7 cellular contexts compared by ENCODE assay signal in the genomic region with DNA sequence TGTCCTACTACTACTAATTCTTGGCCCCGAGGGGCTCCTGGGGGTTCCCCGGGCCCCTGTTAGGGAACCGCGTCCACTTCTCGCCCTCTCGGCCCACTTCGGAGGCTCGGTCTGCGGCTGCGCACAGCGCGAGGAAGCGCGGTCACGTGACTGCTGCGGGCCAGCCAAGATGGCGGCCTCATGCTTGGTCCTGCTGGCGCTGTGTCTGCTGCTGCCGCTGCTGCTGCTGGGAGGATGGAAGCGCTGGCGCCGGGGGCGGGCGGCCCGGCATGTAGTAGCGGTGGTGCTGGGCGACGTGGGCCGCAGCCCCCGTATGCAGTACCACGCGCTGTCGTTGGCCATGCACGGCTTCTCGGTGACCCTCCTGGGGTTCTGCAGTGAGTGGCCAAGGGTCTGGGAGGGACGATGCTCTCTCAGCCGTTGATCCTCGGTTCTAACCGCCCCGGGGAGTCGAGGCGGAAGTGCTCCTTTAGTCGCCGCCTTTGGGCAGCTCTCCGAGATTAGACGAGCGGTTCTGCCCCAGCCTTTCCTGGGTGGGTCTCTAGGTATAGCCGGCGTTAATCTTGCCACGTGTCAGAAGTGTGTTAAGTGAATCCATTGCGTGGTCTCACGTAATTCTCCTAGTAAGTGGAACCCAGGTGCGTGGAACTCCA. TPM values are rescaled to one million over a fixed set of nuclear protein-coding genes. Genes with fewer than 3 reads are reported as not detected.
DNase-seq lines count a peak whose midpoint lies in the region; ATAC-seq and FAIRE-seq lines count a peak whose summit lies in the region.

A gene with protein sequence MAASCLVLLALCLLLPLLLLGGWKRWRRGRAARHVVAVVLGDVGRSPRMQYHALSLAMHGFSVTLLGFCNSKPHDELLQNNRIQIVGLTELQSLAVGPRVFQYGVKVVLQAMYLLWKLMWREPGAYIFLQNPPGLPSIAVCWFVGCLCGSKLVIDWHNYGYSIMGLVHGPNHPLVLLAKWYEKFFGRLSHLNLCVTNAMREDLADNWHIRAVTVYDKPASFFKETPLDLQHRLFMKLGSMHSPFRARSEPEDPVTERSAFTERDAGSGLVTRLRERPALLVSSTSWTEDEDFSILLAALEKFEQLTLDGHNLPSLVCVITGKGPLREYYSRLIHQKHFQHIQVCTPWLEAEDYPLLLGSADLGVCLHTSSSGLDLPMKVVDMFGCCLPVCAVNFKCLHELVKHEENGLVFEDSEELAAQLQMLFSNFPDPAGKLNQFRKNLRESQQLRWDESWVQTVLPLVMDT (plus strand): TSS at position 163 of the 653 bp plus-strand sequence. CDS start 7 bp downstream, at position 170.

- peak; percentile 96 for DNase-seq in GM18507 (ENCODE audit: extremely low spot score, insufficient read length, low read depth)
- peak; percentile 84 to 93 for DNase-seq in NCI-H1930 (lab: John Stamatoyannopoulos, UW)
- DNase-seq in T1000 (lab: John Stamatoyannopoulos, UW), result peak; percentile 82
- DNase-seq in astrocyte of the hippocampus (ENCODE audit: low read depth, low spot score), result peak; percentile 96
- peak; percentile 22 to 92 (median 81) for DNase-seq in hypothalamus (lab: John Stamatoyannopoulos, UW)
- DNase-seq in sciatic nerve (ENCODE audit: low spot score), result peak; percentile 95

- FAIRE-seq in GM18507 (lab: Jason Lieb, UNC), result peak; percentile 88

- intact Hi-C loops in sciatic nerve (cut with DNase I), result no loop called here

- ATAC-seq in HG02885 (IDR thresholded peaks at IDR 0.05; ENCODE audit: poor library complexity, unreplicated experiment) (peak; percentile 95), sciatic nerve (peak; percentile 98)

RNA-seq across cellular contexts. Expression of the gene that starts here (rescaled TPM):
- 15.8 TPM for total RNA-seq in sciatic nerve

Comparison
In these comparisons a context has a peak if more than half of its experiments do, and no peak if none do; other contexts are left out.
1. Peak in every context shown above with its lines: DNase-seq and ATAC-seq.